18 cellular contexts compared by ENCODE assay signal in the genomic region with DNA sequence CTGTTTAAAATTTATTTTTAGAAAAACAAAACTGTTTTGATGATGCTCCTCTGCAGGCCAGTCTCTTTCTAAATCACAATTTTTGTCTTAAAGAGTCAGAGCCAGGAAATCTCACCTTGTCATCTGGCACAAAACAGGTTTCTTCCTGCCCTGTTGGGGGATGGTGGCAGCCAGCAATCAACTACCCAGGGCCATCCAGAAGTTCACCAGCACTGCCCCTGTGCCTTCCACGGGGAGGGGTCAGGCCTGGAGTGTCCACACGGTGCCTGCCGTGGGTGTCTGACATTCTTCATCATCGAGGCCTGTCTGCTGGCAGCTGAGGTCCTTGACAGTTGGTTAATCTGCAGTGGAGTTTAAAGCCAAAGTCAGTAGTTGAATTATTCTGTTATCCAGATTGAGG. TPM values are rescaled to one million over a fixed set of nuclear protein-coding genes. Genes with fewer than 3 reads are reported as not detected.
A peak's percentile ranks its signal among the peaks of the same experiment; 100 is the strongest.
DNase-seq lines count a peak whose midpoint lies in the region; FAIRE-seq and TF ChIP-seq lines count a peak whose summit lies in the region.
"Had no signal": no experiment of that assay in that cellular context is flagged by ENCODE, and none has a peak within 500 bp of the region (broad histone marks: within the 10 kb centered on the region; RNA-seq: fewer than 3 reads in every experiment).

No MANE protein-coding gene starts in this region.

- H4K91ac ChIP-seq in H1 (replicated peaks; ENCODE audit: insufficient read length, low read length), result no peak overlapping the region

- no peaks in the 10 kb centered on the region for H3K27me3 Mint-ChIP-seq in CD4-positive, alpha-beta memory T cell

- no peak for FAIRE-seq in H1 (lab: Jason Lieb, UNC)

- H3K4ac ChIP-seq in H1 (replicated peaks; ENCODE audit: insufficient read length, low read depth, low read length), result no peak overlapping the region

- no peaks in the 10 kb centered on the region for H3K9me2 ChIP-seq in Karpas-422 (replicated peaks; ENCODE audit: insufficient read depth, low read length)

- peak overlapping the region; percentile 14 to 61 (median 33); a peak in 20 of 22 replicates for H3K4me2 ChIP-seq in BLaER1 treated with 17β-estradiol and CSF1 and Interleukin-3, amounts not matched to agents 10 nM and 100 nM
- H3K4me2 ChIP-seq in H1 (ENCODE audit: insufficient read depth in 1 of 2, low read depth in 2 of 2, low read length in 2 of 2) (peak overlapping the region in 1 of 2 experiments; percentile 4; a peak in 1 of 4 replicates), Karpas-422 (ENCODE audit: low read depth, low read length, poor library complexity, severe bottlenecking) (no peak overlapping the region)

- H2BK20ac ChIP-seq in H1 (ENCODE audit: low read length), result no peak overlapping the region; the same call in 1 of the 2 replicates

- H3K9ac ChIP-seq in BLaER1 treated with 17β-estradiol and CSF1 and Interleukin-3, amounts not matched to agents 10 nM and 100 nM, result no peak overlapping the region
- H3K9ac ChIP-seq in H1 (replicated peaks in 1 of 4; ENCODE audit: extremely low read depth in 1 of 4, low read depth in 3 of 4, low read length in 3 of 4) (no peak overlapping the region; a peak in 2 of 7 replicates), Karpas-422 (ENCODE audit: low read length) (no peak overlapping the region)

- H2AFZ ChIP-seq in H1 (ENCODE audit: low read length) (0 out of 2 replicates have a peak overlapping the region, but pooled peaks have one; percentile 31), Karpas-422 (ENCODE audit: low read length) (no peak overlapping the region)

- no peak overlapping the region for H3K56ac ChIP-seq in H1 (replicated peaks; ENCODE audit: insufficient read length, low read depth, low read length)

- no peak overlapping the region for H2BK15ac ChIP-seq in H1 (ENCODE audit: low read length)

- TF ChIP-seq POLR2A in H1 (IDR thresholded peaks at IDR 0.05; ENCODE audit: control extremely low read depth in 1 of 2, low read depth in 2 of 2, low read length in 2 of 2), result no peak

- H3K4me1 ChIP-seq in BLaER1 treated with 17β-estradiol and CSF1 and Interleukin-3, amounts not matched to agents 10 nM and 100 nM, result peaks cover 45 to 57% (median 51%) of the 10 kb centered on the region in 10 experiments
- peaks cover 76% of the 10 kb centered on the region for H3K4me1 ChIP-seq in CD4-positive, alpha-beta memory T cell (ENCODE audit: insufficient read depth, low read length)
- H3K4me1 ChIP-seq in H1 (replicated peaks in 1 of 4; ENCODE audit: control insufficient read depth in 3 of 4, insufficient read depth in 4 of 4, low read length in 3 of 4), result peaks cover 0 to 7% (median 4%) of the 10 kb centered on the region in 4 experiments; a peak in 4 of 7 replicates
- H3K4me1 ChIP-seq in Karpas-422 (ENCODE audit: low read length), result peaks cover 38% of the 10 kb centered on the region
- H3K4me1 ChIP-seq: Caco-2 had no signal

- no peak overlapping the region for H4K5ac ChIP-seq in H1 (ENCODE audit: insufficient read length, low read depth, low read length)

- peak overlapping the region in 3 of 8 donors; percentile 16 to 27 (median 26) for H3K4me3 Mint-ChIP-seq in CD4-positive, alpha-beta memory T cell

- POLR2A ChIA-PET in CD4-positive, alpha-beta memory T cell (lab: Charles Lee; ENCODE audit: partially characterized antibody), result interaction anchor here (1.1 to 2.2 kb wide), 3 partner anchors 145 to 162 kb away, joined by 3 to 7 read pairs (median 4); no protein-coding TSS in a partner anchor
- POLR2A ChIA-PET in H1 (lab: Charles Lee; ENCODE audit: partially characterized antibody), result interaction anchor here (1.0 kb wide), 1 partner anchor 11 kb away, joined by 3 read pairs; no protein-coding TSS in a partner anchor

- 0 out of 22 replicates have a peak overlapping the region, but pooled peaks of 1 of the 11 experiments have one; percentile 16 for H3K27ac ChIP-seq in BLaER1 treated with 17β-estradiol and CSF1 and Interleukin-3, amounts not matched to agents 10 nM and 100 nM
- peak overlapping the region; percentile 0 for H3K27ac ChIP-seq in CD4-positive, alpha-beta memory T cell (ENCODE audit: low read depth, low read length)
- H3K27ac ChIP-seq in KOPT-K1 (ENCODE audit: low read depth, low read length, poor library complexity, severe bottlenecking) (peak overlapping the region; percentile 96), H1 (ENCODE audit: low read depth, low read length) (no peak overlapping the region), Karpas-422 (ENCODE audit: low read length) (no peak overlapping the region)

- DNase-seq in CD4-positive, alpha-beta memory T cell, result no peak
- no peak for DNase-seq in H1 (ENCODE audit: low read depth in 1 of 2, low spot score in 2 of 2)
- DNase-seq in Karpas-422, result no peak
- no peak for DNase-seq in GF-D8 (lab: John Stamatoyannopoulos, UW)
- no peak for DNase-seq in NCI-H146 treated with DMSO at 0.1 percent for 48 hours (lab: John Stamatoyannopoulos, UW; ENCODE audit: unreplicated experiment)
- no peak for DNase-seq in AG20443 (ENCODE audit: low spot score)
- DNase-seq: C1 segment of cervical spinal cord, Caco-2, MG63, NCI-H1092 treated with DMSO at 0.1 percent for 48 hours, NCI-H1694 treated with DMSO at 0.1 percent for 48 hours, NCI-H446, NCI-H774, SHP77 treated with DMSO at 0.1 percent for 48 hours had no signal

- no peaks in the 10 kb centered on the region for H3K36me3 Mint-ChIP-seq in CD4-positive, alpha-beta memory T cell

- no peaks in the 10 kb centered on the region for H3K79me1 ChIP-seq in H1 (ENCODE audit: low read depth, low read length)

- H3K79me2 ChIP-seq in H1 (ENCODE audit: control insufficient read depth in 1 of 2, insufficient read depth in 2 of 2, low read length in 2 of 2) (no peaks in the 10 kb centered on the region), Karpas-422 (ENCODE audit: low read length) (no peaks in the 10 kb centered on the region)

- H3K36me3 ChIP-seq in BLaER1 treated with 17β-estradiol and CSF1 and Interleukin-3, amounts not matched to agents 10 nM and 100 nM, result no peaks in the 10 kb centered on the region
- no peaks in the 10 kb centered on the region for H3K36me3 ChIP-seq in CD4-positive, alpha-beta memory T cell (ENCODE audit: insufficient read depth, low read length)
- H3K36me3 ChIP-seq in KOPT-K1 (ENCODE audit: insufficient read depth, low read length) (no peaks in the 10 kb centered on the region), H1 (ENCODE audit: control insufficient read depth in 2 of 4, insufficient read depth in 4 of 4, low read length in 3 of 4) (no peaks in the 10 kb centered on the region), Karpas-422 (ENCODE audit: insufficient read depth, low read length) (no peaks in the 10 kb centered on the region)
- H3K36me3 ChIP-seq: MG63 had no signal

- no peaks in the 10 kb centered on the region for H3K23me2 ChIP-seq in H1 (ENCODE audit: low read depth, low read length)

- H2BK120ac ChIP-seq in H1 (replicated peaks; ENCODE audit: low read depth, low read length), result no peak overlapping the region

- no peaks in the 10 kb centered on the region for H3K27me3 ChIP-seq in BLaER1 treated with 17β-estradiol and CSF1 and Interleukin-3, amounts not matched to agents 10 nM and 100 nM
- H3K27me3 ChIP-seq in CD4-positive, alpha-beta memory T cell (ENCODE audit: insufficient read depth, low read length), result no peaks in the 10 kb centered on the region
- H3K27me3 ChIP-seq in H1 (replicated peaks in 1 of 4; ENCODE audit: control insufficient read depth in 3 of 4, extremely low read depth in 1 of 4, insufficient read depth in 3 of 4, low read length in 3 of 4) (no peaks in the 10 kb centered on the region), Karpas-422 (ENCODE audit: low read length) (no peaks in the 10 kb centered on the region)
- H3K27me3 ChIP-seq: MG63 had no signal

- intact Hi-C loops in CD4-positive, alpha-beta memory T cell (cut with micrococcal nuclease), result no loop called here

- H2AK5ac ChIP-seq in H1 (ENCODE audit: low read depth, low read length), result no peak overlapping the region

- no peaks in the 10 kb centered on the region for H4K20me1 ChIP-seq in BLaER1 treated with 17β-estradiol and CSF1 and Interleukin-3, amounts not matched to agents 10 nM and 100 nM
- H4K20me1 ChIP-seq in H1 (replicated peaks in 1 of 2; ENCODE audit: control insufficient read depth in 1 of 2, insufficient read depth in 2 of 2, low read length in 2 of 2) (no peaks in the 10 kb centered on the region), Karpas-422 (ENCODE audit: insufficient read depth, low read depth, low read length) (no peaks in the 10 kb centered on the region)

- no peak overlapping the region for H3K23ac ChIP-seq in H1 (ENCODE audit: insufficient read length)

- TF ChIP-seq CTCF in H1 (IDR thresholded peaks at IDR 0.05; ENCODE audit: control extremely low read depth in 1 of 3, insufficient read depth in 1 of 3, low read depth in 1 of 3, low read length in 3 of 3), result no peak

- WGBS in H1 (ENCODE audit: extremely low coverage in 1 of 2, insufficient coverage in 1 of 2, insufficient read length in 1 of 2, insufficient replicate concordance in 2 of 2, low coverage in 1 of 2, low lambda C conversion rate in 2 of 2, missing lambda C conversion rate in 1 of 2), 2 experiments, result 70% methylated on average over 4 of the region's 4 CpGs; no CpG with 5 or more reads in 1 of the 2 experiments

- no peak for TF ChIP-seq EP300 in H1 (IDR thresholded peaks at IDR 0.05; ENCODE audit: borderline replicate concordance in 1 of 2, low read depth in 2 of 2, low read length in 2 of 2)

- CTCF ChIA-PET in CD4-positive, alpha-beta memory T cell (lab: Charles Lee; ENCODE audit: partially characterized antibody), result interaction anchor here (0.7 to 5.0 kb wide), 10 partner anchors 15 to 448 kb away, joined by 3 to 47 read pairs (median 6); no protein-coding TSS in a partner anchor
- CTCF ChIA-PET in H1 (lab: Charles Lee; ENCODE audit: partially characterized antibody), result interaction anchor here (0.9 to 5.0 kb wide), 7 partner anchors 13 to 194 kb away, joined by 3 to 54 read pairs (median 3); no protein-coding TSS in a partner anchor

- H3K4me3 ChIP-seq in BLaER1 treated with 17β-estradiol and CSF1 and Interleukin-3, amounts not matched to agents 10 nM and 100 nM, result no peak overlapping the region
- no peak overlapping the region for H3K4me3 ChIP-seq in CD4-positive, alpha-beta memory T cell (ENCODE audit: low read length in 2 of 2)
- H3K4me3 ChIP-seq in H1 (ENCODE audit: extremely low read depth in 1 of 4, insufficient read depth in 2 of 4, low read depth in 3 of 4, low read length in 4 of 4) (no peak overlapping the region), Karpas-422 (ENCODE audit: low read length) (no peak overlapping the region)
- H3K4me3 ChIP-seq: MG63 had no signal

- TF ChIP-seq RAD21 in H1 (IDR thresholded peaks at IDR 0.05 in 1 of 2, conservative IDR thresholded peaks at IDR 0.05 in 1 of 2; ENCODE audit: low read depth in 2 of 2, low read length in 2 of 2), result no peak

- no peak overlapping the region for H2BK5ac ChIP-seq in H1 (ENCODE audit: low read depth, low read length)

- H3K14ac ChIP-seq in H1 (ENCODE audit: insufficient read length), result no peak overlapping the region

- no peaks in the 10 kb centered on the region for H3K9me3 Mint-ChIP-seq in CD4-positive, alpha-beta memory T cell

- H2BK12ac ChIP-seq in H1 (ENCODE audit: low read depth, low read length), result no peak overlapping the region

- H3K4me1 Mint-ChIP-seq in CD4-positive, alpha-beta memory T cell, result peaks cover 34 to 42% (median 36%) of the 10 kb centered on the region in 4 donors

- no peak overlapping the region for H4K8ac ChIP-seq in H1 (ENCODE audit: extremely low read depth, insufficient read depth, low read length)

- no peak overlapping the region for H3K18ac ChIP-seq in H1 (ENCODE audit: extremely low read depth, low read length)

- peak overlapping the region in 2 of 7 donors; percentile 15 to 16 for H3K27ac Mint-ChIP-seq in CD4-positive, alpha-beta memory T cell

- no peaks in the 10 kb centered on the region for H3K9me3 ChIP-seq in BLaER1 treated with 17β-estradiol and CSF1 and Interleukin-3, amounts not matched to agents 10 nM and 100 nM (replicated peaks in 1 of 11)
- H3K9me3 ChIP-seq in CD4-positive, alpha-beta memory T cell (ENCODE audit: control insufficient read depth in 1 of 2, low read length in 2 of 2), result no peaks in the 10 kb centered on the region
- no peaks in the 10 kb centered on the region for H3K9me3 ChIP-seq in KOPT-K1 (ENCODE audit: insufficient read depth, low read length, poor library complexity, severe bottlenecking)
- no peaks in the 10 kb centered on the region for H3K9me3 ChIP-seq in H1 (ENCODE audit: insufficient read depth in 2 of 2, low read depth in 1 of 2, low read length in 1 of 2)
- no peaks in the 10 kb centered on the region for H3K9me3 ChIP-seq in Karpas-422 (ENCODE audit: low read length)
- H3K9me3 ChIP-seq: Caco-2, MG63 had no signal

RNA-seq across cellular contexts. Expression of gene BMP10, which starts 40.0 kb away (rescaled TPM):
- not detected for total RNA-seq in CD4-positive, alpha-beta memory T cell
- polyA plus RNA-seq in CD4-positive, alpha-beta memory T cell, result not detected
- not detected in 2 replicates for total RNA-seq in H1 (2021; fragmentation: NEBNext Ultra II Directional; extraction: Animal tissue kit (Norgen Biotek cat#: 25700))
- not detected in 2 replicates for polyA plus RNA-seq in H1 (2011; rRNA removed)
- polyA plus RNA-seq in H1 (2011; cell fraction: cytosol; rRNA removed), result not detected
- polyA plus RNA-seq in H1 (2011; cell fraction: nucleus; rRNA removed), result not detected
- polyA plus RNA-seq in H1 (2012, experiment 1 of 2), result not detected in 4 replicates
- polyA plus RNA-seq in H1 (2012, experiment 2 of 2), result not detected
- polyA plus RNA-seq in H1 (2013, experiment 1 of 2), result not detected
- not detected for polyA plus RNA-seq in H1 (2013, experiment 2 of 2)
- 0.16 TPM in 1 of 2 replicates, not detected in the other for polyA minus RNA-seq in H1 (2011; rRNA and poly(A)+ RNA removed)
- not detected for polyA minus RNA-seq in H1 (2011; cell fraction: cytosol; rRNA and poly(A)+ RNA removed)
- polyA minus RNA-seq in H1 (2011; cell fraction: nucleus; rRNA and poly(A)+ RNA removed), result not detected
- total RNA-seq in Karpas-422 (2014; rRNA removed; shearing (Covaris generic); ENCODE audit: low replicate concordance), result not detected in 2 replicates
- total RNA-seq: Caco-2, HT-29 had no signal
- polyA plus RNA-seq: AG04450 had no signal

RNA-seq across cellular contexts. Expression of gene GKN2, which starts 41.4 kb away (rescaled TPM):
- not detected for total RNA-seq in CD4-positive, alpha-beta memory T cell
- polyA plus RNA-seq in CD4-positive, alpha-beta memory T cell, result not detected
- total RNA-seq in H1 (2021; fragmentation: NEBNext Ultra II Directional; extraction: Animal tissue kit (Norgen Biotek cat#: 25700)), result not detected in 2 replicates
- polyA plus RNA-seq in H1 (2011; rRNA removed), result not detected in 2 replicates
- polyA plus RNA-seq in H1 (2011; cell fraction: cytosol; rRNA removed), result not detected
- not detected for polyA plus RNA-seq in H1 (2011; cell fraction: nucleus; rRNA removed)
- polyA plus RNA-seq in H1 (2012, experiment 1 of 2), result not detected in 4 replicates
- polyA plus RNA-seq in H1 (2012, experiment 2 of 2), result not detected
- polyA plus RNA-seq in H1 (2013, experiment 1 of 2), result not detected
- not detected for polyA plus RNA-seq in H1 (2013, experiment 2 of 2)
- polyA minus RNA-seq in H1 (2011; rRNA and poly(A)+ RNA removed), result not detected in 2 replicates
- not detected for polyA minus RNA-seq in H1 (2011; cell fraction: cytosol; rRNA and poly(A)+ RNA removed)
- polyA minus RNA-seq in H1 (2011; cell fraction: nucleus; rRNA and poly(A)+ RNA removed), result not detected
- total RNA-seq in Karpas-422 (2014; rRNA removed; shearing (Covaris generic); ENCODE audit: low replicate concordance), result not detected in 2 replicates
- total RNA-seq: Caco-2, HT-29 had no signal
- polyA plus RNA-seq: AG04450 had no signal

Comparison
In these comparisons a context has a peak if more than half of its experiments do, and no peak if none do; other contexts are left out.
1. H3K27ac ChIP-seq: peak in CD4-positive, alpha-beta memory T cell (single experiment) and KOPT-K1 (single experiment); none in H1 (single experiment) and Karpas-422 (single experiment).